36 cellular contexts compared by ENCODE assay signal in the genomic region with DNA sequence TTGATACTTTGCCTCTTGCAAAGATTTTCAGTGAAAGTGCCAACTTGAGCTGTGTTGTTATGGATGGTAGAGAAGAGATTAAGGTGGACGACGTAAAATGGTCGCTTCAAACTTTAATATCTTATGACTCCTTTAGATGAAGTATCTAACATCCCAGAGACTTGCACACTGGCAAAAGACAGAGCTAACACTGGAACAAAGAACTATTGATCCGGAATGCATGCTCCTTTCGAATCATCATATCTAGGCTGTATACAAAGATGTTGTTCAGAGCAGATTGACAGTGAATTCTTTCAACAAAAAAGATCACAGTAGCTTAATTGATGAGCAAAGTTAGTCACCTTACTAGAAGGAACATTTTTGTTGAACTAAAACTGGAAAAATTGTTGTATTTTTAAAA.
"Had no signal": no experiment of that assay in that cellular context is flagged by ENCODE, and none has a peak within 500 bp of the region (broad histone marks: within the 10 kb centered on the region; RNA-seq: fewer than 3 reads in every experiment).

No MANE protein-coding gene starts in this region.

- H3K4me3 ChIP-seq: adrenal gland, body of pancreas, breast epithelium, MG63, Peyer's patch had no signal

- H3K27me3 ChIP-seq: adrenal gland, body of pancreas, breast epithelium, MG63, Peyer's patch had no signal

- H3K27ac ChIP-seq: adrenal gland, body of pancreas, breast epithelium, Peyer's patch, RWPE1, VCaP had no signal

- DNase-seq: activated B cell treated with CpG ODN at 0.5 μM for 24 hours; activated CD4-positive, alpha-beta memory T cell treated with anti-CD3 and anti-CD28 coated beads for 36 hours; activated CD4-positive, alpha-beta T cell treated with anti-CD3 and anti-CD28 coated beads for 4 hours; activated CD4-positive, alpha-beta T cell treated with anti-CD3 and anti-CD28 coated beads, Interleukin-2, amount 50 U/mL, for 1 hour; activated CD4-positive, CD25-positive, alpha-beta regulatory T cell treated with anti-CD3 and anti-CD28 coated beads, Interleukin-2, amount 50 U/mL, for 72 hours; activated CD8-positive, alpha-beta memory T cell treated with anti-CD3 and anti-CD28 coated beads, Interleukin-2, amount 50 U/mL, for 4 hours; activated gamma-delta T cell treated with Interleukin-2 at 50 U/mL for 16 hours; activated naive CD4-positive, alpha-beta T cell treated with anti-CD3 and anti-CD28 coated beads for 36 hours; activated T-cell treated with anti-CD3 and anti-CD28 coated beads for 4 hours; activated T-cell treated with anti-CD3 and anti-CD28 coated beads, Interleukin-2, amount 50 U/mL, for 4 hours; adrenal gland; body of pancreas; Kasumi-1; MG63; NCI-H1048; NCI-H1105 treated with DMSO at 0.1 percent for 48 hours; NCI-H1436 treated with DMSO at 0.1 percent for 48 hours; NCI-H1694 treated with DMSO at 0.1 percent for 48 hours; NCI-H2029; NCI-H2171; NCI-H510A; NCI-H526; NCI-H748 treated with DMSO at 0.1 percent for 48 hours; NK-92 treated with Interleukin-12 subunit alpha and Interleukin-12 subunit beta, amount 100 ng/mL, for 24 hours; PC-3; Peyer's patch; SIG-M5; SW 1271; T-helper 1 cell; T-helper 2 cell; T-helper 9 cell had no signal

- ATAC-seq: activated naive CD4-positive, alpha-beta T cell treated with anti-CD3 and anti-CD28 coated beads, Interleukin-2, amount 50 U/mL, for 72 hours; activated T-cell treated with anti-CD3 and anti-CD28 coated beads, Interleukin-2, amount 50 U/mL, for 4 hours; body of pancreas; PC-3; Right ventricle myocardium inferior had no signal
